In the genomic region with DNA sequence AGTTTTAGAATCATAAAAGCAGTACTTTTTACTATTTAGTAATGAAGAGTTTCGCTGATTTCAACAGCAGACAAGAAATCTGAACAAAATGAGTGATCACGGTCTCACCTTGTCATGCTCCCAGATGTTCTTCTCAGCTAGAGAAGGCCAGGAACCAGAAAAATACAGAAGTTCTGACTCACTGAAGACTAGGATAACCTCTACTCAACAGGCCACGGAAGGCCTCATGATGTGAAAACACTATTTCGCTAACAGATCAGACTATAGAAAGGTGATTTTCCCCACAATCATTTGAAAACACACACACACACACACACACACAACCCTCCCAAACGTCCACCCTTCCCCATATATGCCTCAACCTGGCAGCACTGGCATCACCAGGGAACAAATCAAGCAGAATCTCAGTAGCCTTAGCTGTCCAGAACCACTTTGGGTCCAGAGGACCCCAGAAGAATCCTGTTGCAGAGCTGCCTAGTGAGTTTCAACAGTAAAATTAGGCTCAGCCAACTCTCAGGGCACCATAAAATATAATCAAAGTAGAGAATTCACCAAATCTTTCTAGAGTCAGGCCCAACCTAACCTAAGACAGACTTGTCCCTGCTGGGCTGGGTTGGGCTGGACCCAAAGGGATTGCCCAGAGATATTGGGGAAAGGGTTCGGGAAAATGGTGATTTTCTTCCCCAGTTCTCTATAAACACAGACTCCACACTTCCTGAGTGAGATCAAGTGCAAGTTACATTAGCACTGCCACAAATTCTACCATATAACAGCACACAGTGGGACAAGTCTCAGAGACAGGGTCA, we compare ENCODE assay signal across 8 cellular contexts. TPM values are rescaled to one million over a fixed set of nuclear protein-coding genes. Genes with fewer than 3 reads are reported as not detected.
DNase-seq lines count a peak whose midpoint lies in the region; ATAC-seq and TF ChIP-seq lines count a peak whose summit lies in the region.

No MANE protein-coding gene starts in this region.

- H3K27ac ChIP-seq in SK-N-SH (ENCODE audit: low read depth in 2 of 2, low read length in 1 of 2), result no peak overlapping the region
- H3K27ac ChIP-seq in uterus, result no peak overlapping the region

- CTCF ChIA-PET in SK-N-SH (lab: Yijun Ruan, JAX), result interaction anchor here (1.5 to 2.6 kb wide), 3 partner anchors 11 to 92 kb away, joined by 3 to 13 read pairs (median 9); no protein-coding TSS in a partner anchor
- CTCF ChIA-PET in activated CD4-positive, alpha-beta memory T cell treated with anti-CD3 and anti-CD28 coated beads, Interleukin-2, amount 10 ng/mL, durations not matched to agents 7 days and 5 days (lab: Charles Lee), result interaction anchor here (1.2 to 1.3 kb wide), 2 partner anchors 8 to 37 kb away, joined by 3 read pairs; a partner anchor contains a TSS

- peak overlapping the region; percentile 50; the same call in 1 of the 2 replicates for H3K4me2 ChIP-seq in SK-N-SH

- ATAC-seq in SK-N-SH treated with all-trans-retinoic acid at 6 μM for 48 hours, result no peak
- ATAC-seq in HG02943 (IDR thresholded peaks at IDR 0.05; ENCODE audit: low read depth, unreplicated experiment), result peak; percentile 56
- no peak for ATAC-seq in naive thymus-derived CD8-positive, alpha-beta T cell

- DNase-seq in SK-N-SH (no peak), NCI-H146 (lab: John Stamatoyannopoulos, UW) (no peak), DMS79 (lab: John Stamatoyannopoulos, UW) (no peak), uterus (no peak)
- DNase-seq in activated CD4-positive, alpha-beta memory T cell treated with anti-CD3 and anti-CD28 coated beads, Interleukin-2, amount 10 ng/mL, durations not matched to agents 7 days and 5 days, result no peak
- no peak for DNase-seq in naive thymus-derived CD8-positive, alpha-beta T cell

- no peaks in the 10 kb centered on the region for H3F3A ChIP-seq in SK-N-SH (replicated peaks; ENCODE audit: insufficient read depth)

- peak overlapping the region; percentile 71 for H3K27ac Mint-ChIP-seq in activated CD4-positive, alpha-beta memory T cell treated with anti-CD3 and anti-CD28 coated beads, Interleukin-2, amount 10 ng/mL, durations not matched to agents 7 days and 5 days
- H3K27ac Mint-ChIP-seq in naive thymus-derived CD8-positive, alpha-beta T cell, result peak overlapping the region in 6 of 10 donors; percentile 39 to 69 (median 59)

- H3K36me3 ChIP-seq in SK-N-SH (replicated peaks in 1 of 2; ENCODE audit: control insufficient read depth in 1 of 2, insufficient read depth in 2 of 2, low read length in 1 of 2), result peaks cover 3 to 11% of the 10 kb centered on the region in 2 experiments
- H3K36me3 ChIP-seq in uterus, result no peaks in the 10 kb centered on the region

- H3K79me2 ChIP-seq in SK-N-SH (ENCODE audit: insufficient read depth), result peaks cover 62% of the 10 kb centered on the region

- H3K27me3 Mint-ChIP-seq in activated CD4-positive, alpha-beta memory T cell treated with anti-CD3 and anti-CD28 coated beads, Interleukin-2, amount 10 ng/mL, durations not matched to agents 7 days and 5 days, result no peaks in the 10 kb centered on the region
- H3K27me3 Mint-ChIP-seq in naive thymus-derived CD8-positive, alpha-beta T cell, result no peaks in the 10 kb centered on the region

- H2AFZ ChIP-seq in SK-N-SH (ENCODE audit: low read depth), result no peak overlapping the region

- H4K20me1 ChIP-seq in SK-N-SH (ENCODE audit: insufficient read depth), result peaks cover 27% of the 10 kb centered on the region

- intact Hi-C loops in uterus (cut with DNase I; ENCODE audit: low total_unique reads), result no loop called here

- no peaks in the 10 kb centered on the region for H3K9me3 Mint-ChIP-seq in activated CD4-positive, alpha-beta memory T cell treated with anti-CD3 and anti-CD28 coated beads, Interleukin-2, amount 10 ng/mL, durations not matched to agents 7 days and 5 days
- no peaks in the 10 kb centered on the region for H3K9me3 Mint-ChIP-seq in naive thymus-derived CD8-positive, alpha-beta T cell

- TF ChIP-seq EP300 in SK-N-SH (IDR thresholded peaks at IDR 0.05; ENCODE audit: borderline replicate concordance in 1 of 2, low read depth in 1 of 2, low read length in 1 of 2), result no peak

- POLR2A ChIA-PET in SK-N-SH (lab: Yijun Ruan, JAX), result no interaction called here
- POLR2A ChIA-PET in activated CD4-positive, alpha-beta memory T cell treated with anti-CD3 and anti-CD28 coated beads, Interleukin-2, amount 10 ng/mL, durations not matched to agents 7 days and 5 days (lab: Charles Lee), result interaction anchor here (1.0 to 2.1 kb wide), 4 partner anchors 8 to 282 kb away, joined by 3 to 12 read pairs (median 4); a partner anchor contains a TSS
- POLR2A ChIA-PET in naive thymus-derived CD8-positive, alpha-beta T cell (lab: Charles Lee), result no interaction called here

- peaks cover 22% of the 10 kb centered on the region for H3K36me3 Mint-ChIP-seq in activated CD4-positive, alpha-beta memory T cell treated with anti-CD3 and anti-CD28 coated beads, Interleukin-2, amount 10 ng/mL, durations not matched to agents 7 days and 5 days (ENCODE audit: low read depth)
- peaks cover 0 to 28% (median 2%) of the 10 kb centered on the region in 3 donors for H3K36me3 Mint-ChIP-seq in naive thymus-derived CD8-positive, alpha-beta T cell

- no peaks in the 10 kb centered on the region for H3K9me3 ChIP-seq in SK-N-SH
- no peaks in the 10 kb centered on the region for H3K9me3 ChIP-seq in uterus

- no peaks in the 10 kb centered on the region for H3K9me2 ChIP-seq in SK-N-SH

- no peak for TF ChIP-seq POLR2A in uterus (IDR thresholded peaks at IDR 0.05)

- 89% methylated on average over 6 of the region's 6 CpGs for WGBS in SK-N-SH (ENCODE audit: low lambda C conversion rate)

- peaks cover 41% of the 10 kb centered on the region for H3K4me1 Mint-ChIP-seq in activated CD4-positive, alpha-beta memory T cell treated with anti-CD3 and anti-CD28 coated beads, Interleukin-2, amount 10 ng/mL, durations not matched to agents 7 days and 5 days
- peaks cover 38 to 66% (median 53%) of the 10 kb centered on the region in 4 donors for H3K4me1 Mint-ChIP-seq in naive thymus-derived CD8-positive, alpha-beta T cell

- no peak overlapping the region for H3K4me3 ChIP-seq in SK-N-SH (ENCODE audit: low read depth in 2 of 2, low read length in 1 of 2)
- no peak overlapping the region for H3K4me3 ChIP-seq in uterus

- H3K27me3 ChIP-seq in SK-N-SH (ENCODE audit: insufficient read depth) (no peaks in the 10 kb centered on the region), uterus (no peaks in the 10 kb centered on the region)

- TF ChIP-seq RAD21 in SK-N-SH (IDR thresholded peaks at IDR 0.05; ENCODE audit: low read length), result no peak

- H3K4me3 Mint-ChIP-seq in activated CD4-positive, alpha-beta memory T cell treated with anti-CD3 and anti-CD28 coated beads, Interleukin-2, amount 10 ng/mL, durations not matched to agents 7 days and 5 days, result peak overlapping the region; percentile 26
- H3K4me3 Mint-ChIP-seq in naive thymus-derived CD8-positive, alpha-beta T cell, result peak overlapping the region in 9 of 10 donors; percentile 2 to 43 (median 22)

- TF ChIP-seq CTCF in SK-N-SH (IDR thresholded peaks at IDR 0.05), result no peak
- no peak for TF ChIP-seq CTCF in uterus (IDR thresholded peaks at IDR 0.05)

- H3K4me1 ChIP-seq in SK-N-SH (ENCODE audit: control insufficient read depth in 1 of 2, insufficient read depth in 2 of 2, low read depth in 1 of 2, low read length in 1 of 2), result peaks cover 3 to 9% of the 10 kb centered on the region in 2 experiments; a peak in 3 of 4 replicates
- no peaks in the 10 kb centered on the region for H3K4me1 ChIP-seq in uterus

- no peak overlapping the region for H3K9ac ChIP-seq in SK-N-SH

TF ChIP-seq in SK-N-SH, 30 proteins besides CTCF, POLR2A, EP300 and RAD21 (continues in another document):
- TF ChIP-seq SIN3A (IDR thresholded peaks at IDR 0.05; ENCODE audit: borderline replicate concordance, low read depth, low read length), result no peak
- no peak for TF ChIP-seq YY1 (IDR thresholded peaks at IDR 0.05; ENCODE audit: low read depth)
- no peak for TF ChIP-seq NFIC (IDR thresholded peaks at IDR 0.05; ENCODE audit: borderline replicate concordance)
- no peak for TF ChIP-seq FOXM1 (IDR thresholded peaks at IDR 0.05; ENCODE audit: low read depth)
- TF ChIP-seq SMC3 (IDR thresholded peaks at IDR 0.05; ENCODE audit: low read depth, low read length), result no peak

TF ChIP-seq in SK-N-SH treated with all-trans-retinoic acid at 6 μM for 48 hours, 23 proteins besides CTCF, POLR2A, EP300 and RAD21 (continues in another document):
- TF ChIP-seq ZNF565 (CRISPR knock-in tag; conservative IDR thresholded peaks at IDR 0.05; ENCODE audit: low read depth), result no peak
- TF ChIP-seq ARNTL (CRISPR knock-in tag; IDR thresholded peaks at IDR 0.05; ENCODE audit: borderline replicate concordance, low read depth), result no peak
- TF ChIP-seq GLIS3 (CRISPR knock-in tag; IDR thresholded peaks at IDR 0.05), result no peak
- no peak for TF ChIP-seq ZC3H10 (CRISPR knock-in tag; IDR thresholded peaks at IDR 0.05)
- TF ChIP-seq BACH2 (CRISPR knock-in tag; IDR thresholded peaks at IDR 0.05; ENCODE audit: borderline replicate concordance), result no peak
- TF ChIP-seq CSDC2 (CRISPR knock-in tag; IDR thresholded peaks at IDR 0.05), result no peak
- no peak for TF ChIP-seq TCF4 (CRISPR knock-in tag; IDR thresholded peaks at IDR 0.05; ENCODE audit: borderline replicate concordance)
- TF ChIP-seq ESRRG (CRISPR knock-in tag; IDR thresholded peaks at IDR 0.05), result no peak
- no peak for TF ChIP-seq ZFP3 (CRISPR knock-in tag; IDR thresholded peaks at IDR 0.05)

RNA-seq across cellular contexts. Expression of a gene that starts 7.9 kb away (rescaled TPM):
- 10.6 and 12.8 TPM in 2 replicates for polyA plus RNA-seq in SK-N-SH (2012; rRNA removed)
- polyA plus RNA-seq in SK-N-SH (2012; cell fraction: cytosol; rRNA removed), result 11.2 and 12.4 TPM in 2 replicates
- polyA plus RNA-seq in SK-N-SH (2012; cell fraction: nucleus; rRNA removed), result 9.3 and 16.9 TPM in 2 replicates
- total RNA-seq in activated CD4-positive, alpha-beta memory T cell treated with anti-CD3 and anti-CD28 coated beads, Interleukin-2, amount 10 ng/mL, durations not matched to agents 7 days and 5 days, result 10 to 100 TPM; 31.9 to 35.7 TPM
- 10 to 100 TPM; 34.7 to 40.3 TPM for total RNA-seq in naive thymus-derived CD8-positive, alpha-beta T cell
- polyA plus RNA-seq in naive thymus-derived CD8-positive, alpha-beta T cell, result 10 to 100 TPM; 28.6 to 38.6 (median 36.7) TPM
- 10 to 100 TPM; 12.3 to 27.0 (median 22.9) TPM for total RNA-seq in uterus

RNA-seq across cellular contexts. Expression of a gene that starts 28.1 kb away (rescaled TPM):
- polyA plus RNA-seq in SK-N-SH (2012; rRNA removed), result 0.19 and 0.30 TPM in 2 replicates
- 0.27 and 0.31 TPM in 2 replicates for polyA plus RNA-seq in SK-N-SH (2012; cell fraction: cytosol; rRNA removed)
- polyA plus RNA-seq in SK-N-SH (2012; cell fraction: nucleus; rRNA removed), result 0.57 and 0.86 TPM in 2 replicates
- under 1 TPM; 0.78 to 0.86 TPM for total RNA-seq in activated CD4-positive, alpha-beta memory T cell treated with anti-CD3 and anti-CD28 coated beads, Interleukin-2, amount 10 ng/mL, durations not matched to agents 7 days and 5 days
- total RNA-seq in naive thymus-derived CD8-positive, alpha-beta T cell, result 1 to 10 TPM; 1.6 to 2.5 TPM
- under 1 TPM; 0.58 to 0.89 (median 0.78) TPM for polyA plus RNA-seq in naive thymus-derived CD8-positive, alpha-beta T cell
- 1 to 10 TPM in 3 of 4 donors, not detected in 1; 1.5 to 2.8 (median 2.8) TPM for total RNA-seq in uterus
